In the genomic region with DNA sequence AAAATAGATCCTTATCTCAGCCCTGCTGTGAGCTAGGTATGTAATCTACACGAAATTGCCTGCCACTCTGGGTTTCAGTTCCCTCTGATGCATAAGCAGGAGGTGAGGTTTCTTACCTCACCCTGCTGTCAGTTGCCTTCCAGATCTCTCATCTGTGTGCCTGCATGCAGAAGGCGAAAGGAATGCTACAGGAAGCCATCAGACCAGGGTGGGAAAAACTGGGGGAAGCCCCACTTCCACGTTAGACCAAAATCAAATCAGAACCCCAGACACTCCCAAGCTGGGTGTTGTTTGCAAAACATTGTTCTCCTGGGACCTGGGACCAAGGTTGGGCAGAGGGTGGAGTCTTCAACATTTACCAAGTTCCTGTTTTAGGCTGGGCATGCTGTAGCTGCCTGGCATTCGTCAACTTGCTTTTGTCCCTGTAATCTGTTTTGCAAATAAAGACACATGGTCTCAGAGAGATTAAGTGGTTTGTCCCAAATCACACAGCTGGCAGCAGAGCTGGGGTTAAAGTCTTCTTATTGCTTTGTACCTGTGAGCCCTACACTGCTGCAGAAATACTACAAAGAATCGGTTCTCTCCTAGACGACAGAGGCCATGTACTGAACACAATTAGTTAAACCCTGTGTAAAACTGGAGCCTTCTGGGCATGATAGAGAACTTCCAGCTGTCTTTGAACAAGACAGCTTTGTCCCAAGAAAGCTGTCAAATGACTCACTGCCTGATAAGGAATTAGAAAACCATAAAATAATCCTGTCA, we compare ENCODE assay signal across 10 cellular contexts.
DNase-seq lines count a peak whose midpoint lies in the region; ATAC-seq and TF ChIP-seq lines count a peak whose summit lies in the region.
"Had no signal": no experiment of that assay in that cellular context is flagged by ENCODE, and none has a peak within 500 bp of the region (broad histone marks: within the 10 kb centered on the region; RNA-seq: fewer than 3 reads in every experiment).

No MANE protein-coding gene starts in this region.

- H3K4me3 ChIP-seq in aorta (ENCODE audit: low read length in 2 of 2), result no peak overlapping the region

- H3K4me1 Mint-ChIP-seq in activated CD4-positive, alpha-beta T cell treated with anti-CD3 and anti-CD28 coated beads, Interleukin-2, amount 10 ng/mL, durations not matched to agents 7 days and 5 days, result peaks cover 24% of the 10 kb centered on the region
- H3K4me1 Mint-ChIP-seq in activated T-cell treated with anti-CD3 and anti-CD28 coated beads, Interleukin-2, amount 50 U/mL, for 72 hours (ENCODE audit: low read depth), result peaks cover 16% of the 10 kb centered on the region

- no peak overlapping the region for H3K27ac ChIP-seq in aorta (ENCODE audit: low read depth in 1 of 2, low read length in 2 of 2)

- no peaks in the 10 kb centered on the region for H3K36me3 ChIP-seq in aorta (ENCODE audit: control insufficient read depth in 1 of 2, insufficient read depth in 2 of 2, low read length in 1 of 2)

- CTCF ChIA-PET in activated CD4-positive, alpha-beta T cell treated with anti-CD3 and anti-CD28 coated beads, Interleukin-2, amount 10 ng/mL, durations not matched to agents 7 days and 5 days (lab: Charles Lee), result interaction anchor here (1.0 to 1.3 kb wide), 2 partner anchors 10 to 549 kb away, joined by 4 read pairs; no protein-coding TSS in a partner anchor

- peaks cover 10% of the 10 kb centered on the region for H3K27me3 Mint-ChIP-seq in activated CD4-positive, alpha-beta T cell treated with anti-CD3 and anti-CD28 coated beads, Interleukin-2, amount 10 ng/mL, durations not matched to agents 7 days and 5 days
- H3K27me3 Mint-ChIP-seq in activated T-cell treated with anti-CD3 and anti-CD28 coated beads, Interleukin-2, amount 50 U/mL, for 72 hours (ENCODE audit: low read depth), result peaks cover 8% of the 10 kb centered on the region

- peaks cover 3% of the 10 kb centered on the region for H3K36me3 Mint-ChIP-seq in activated CD4-positive, alpha-beta T cell treated with anti-CD3 and anti-CD28 coated beads, Interleukin-2, amount 10 ng/mL, durations not matched to agents 7 days and 5 days (ENCODE audit: low read depth)
- peaks cover 4 to 6% of the 10 kb centered on the region in 2 donors for H3K36me3 Mint-ChIP-seq in activated T-cell treated with anti-CD3 and anti-CD28 coated beads, Interleukin-2, amount 50 U/mL, for 72 hours (ENCODE audit: insufficient read depth in 2 of 2)

- POLR2A ChIA-PET in activated CD4-positive, alpha-beta T cell treated with anti-CD3 and anti-CD28 coated beads, Interleukin-2, amount 10 ng/mL, durations not matched to agents 7 days and 5 days (lab: Charles Lee), result no interaction called here

- no peak overlapping the region for H3K4me3 Mint-ChIP-seq in activated CD4-positive, alpha-beta T cell treated with anti-CD3 and anti-CD28 coated beads, Interleukin-2, amount 10 ng/mL, durations not matched to agents 7 days and 5 days
- peak overlapping the region; percentile 2 to 56 for H3K4me3 Mint-ChIP-seq in activated T-cell treated with anti-CD3 and anti-CD28 coated beads, Interleukin-2, amount 50 U/mL, for 72 hours

- DNase-seq in activated CD4-positive, alpha-beta T cell treated with anti-CD3 and anti-CD28 coated beads, Interleukin-2, amount 10 ng/mL, durations not matched to agents 7 days and 5 days, result peak; percentile 31
- DNase-seq in activated CD4-positive, alpha-beta T cell treated with anti-CD3 and anti-CD28 coated beads, Interleukin-2, amount 50 U/mL, for 4 hours, result no peak
- peak; percentile 6 to 19 for DNase-seq in activated T-cell treated with anti-CD3 and anti-CD28 coated beads, Interleukin-2, amount 50 U/mL, for 72 hours
- DNase-seq in omental fat pad (ENCODE audit: low spot score) (no peak), NCI-H1694 (lab: John Stamatoyannopoulos, UW) (no peak), aorta (no peak)
- DNase-seq: H7, NCI-H69 had no signal

- intact Hi-C loops in aorta (cut with DNase I), result no loop called here

- no peak for TF ChIP-seq CTCF in omental fat pad (IDR thresholded peaks at IDR 0.05)

- H3K9me3 Mint-ChIP-seq in activated CD4-positive, alpha-beta T cell treated with anti-CD3 and anti-CD28 coated beads, Interleukin-2, amount 10 ng/mL, durations not matched to agents 7 days and 5 days, result peaks cover 13% of the 10 kb centered on the region
- H3K9me3 Mint-ChIP-seq in activated T-cell treated with anti-CD3 and anti-CD28 coated beads, Interleukin-2, amount 50 U/mL, for 72 hours, result peaks cover 0 to 6% of the 10 kb centered on the region in 2 donors

- H3K4me1 ChIP-seq in aorta (ENCODE audit: control insufficient read depth in 1 of 2, insufficient read depth in 2 of 2, low read length in 2 of 2), result no peaks in the 10 kb centered on the region

- no peaks in the 10 kb centered on the region for H3K27me3 ChIP-seq in aorta (ENCODE audit: control insufficient read depth in 1 of 2, insufficient read depth in 2 of 2, low read length in 1 of 2)

- 37 to 40% methylated on average over 6 of the region's 6 CpGs for WGBS in aorta, 2 donors

- ATAC-seq in HG03442 (IDR thresholded peaks at IDR 0.05; ENCODE audit: unreplicated experiment) (peak; percentile 58), omental fat pad (ENCODE audit: low FRiP score) (peak; percentile 14), GM18873 (IDR thresholded peaks at IDR 0.05; ENCODE audit: low FRiP score, unreplicated experiment) (no peak), aorta (ENCODE audit: low FRiP score) (no peak)
- ATAC-seq in activated T-cell treated with anti-CD3 and anti-CD28 coated beads, Interleukin-2, amount 50 U/mL, for 72 hours (replicated peaks in 1 of 2), result peak; percentile 73 to 90

- peaks cover 5% of the 10 kb centered on the region for H3K9me3 ChIP-seq in aorta (ENCODE audit: control insufficient read depth, low read length)

- peak overlapping the region; percentile 76 for H3K27ac Mint-ChIP-seq in activated CD4-positive, alpha-beta T cell treated with anti-CD3 and anti-CD28 coated beads, Interleukin-2, amount 10 ng/mL, durations not matched to agents 7 days and 5 days
- no peak overlapping the region for H3K27ac Mint-ChIP-seq in activated T-cell treated with anti-CD3 and anti-CD28 coated beads, Interleukin-2, amount 50 U/mL, for 72 hours

Comparison
In these comparisons a context has a peak if more than half of its experiments do, and no peak if none do; other contexts are left out.
1. DNase-seq: peak in activated CD4-positive, alpha-beta T cell treated with anti-CD3 and anti-CD28 coated beads, Interleukin-2, amount 10 ng/mL, durations not matched to agents 7 days and 5 days (single experiment) and activated T-cell treated with anti-CD3 and anti-CD28 coated beads, Interleukin-2, amount 50 U/mL, for 72 hours (2 of 2); none in activated CD4-positive, alpha-beta T cell treated with anti-CD3 and anti-CD28 coated beads, Interleukin-2, amount 50 U/mL, for 4 hours (0 of 2), omental fat pad (single experiment), NCI-H1694 (single experiment) and aorta (0 of 2).
2. ATAC-seq: peak in HG03442 (single experiment), activated T-cell treated with anti-CD3 and anti-CD28 coated beads, Interleukin-2, amount 50 U/mL, for 72 hours (2 of 2) and omental fat pad (single experiment); none in GM18873 (single experiment) and aorta (single experiment).